Comparison of ENCODE assay signal across 15 cellular contexts in genomic region chr16:69182730-69183416, GRCh38. TPM values are rescaled to one million over a fixed set of nuclear protein-coding genes. Genes with fewer than 3 reads are reported as not detected.
DNase-seq lines count a peak whose midpoint lies in the region; ATAC-seq and TF ChIP-seq lines count a peak whose summit lies in the region.
"Had no signal": no experiment of that assay in that cellular context is flagged by ENCODE, and none has a peak within 500 bp of the region (broad histone marks: within the 10 kb centered on the region; RNA-seq: fewer than 3 reads in every experiment).

No MANE protein-coding gene starts in this region.

- H3K79me2 ChIP-seq in Loucy (ENCODE audit: insufficient read depth, low read length), result no peaks in the 10 kb centered on the region

- H3K4me2 ChIP-seq in BLaER1 treated with 17β-estradiol and CSF1 and Interleukin-3, amounts not matched to agents 10 nM and 100 nM, result peak overlapping the region in 9 of 11 experiments; percentile 2 to 77 (median 64); a peak in 16 of 22 replicates
- H3K4me2 ChIP-seq in Loucy (ENCODE audit: low read depth, low read length, poor library complexity, severe bottlenecking), result peak overlapping the region; percentile 47

- no peaks in the 10 kb centered on the region for H3K9me2 ChIP-seq in Loucy (replicated peaks; ENCODE audit: low read depth, low read length)

- no peak overlapping the region for H3K27ac ChIP-seq in BLaER1 treated with 17β-estradiol and CSF1 and Interleukin-3, amounts not matched to agents 10 nM and 100 nM
- peak overlapping the region; percentile 89 for H3K27ac ChIP-seq in RWPE1
- H3K27ac ChIP-seq: foreskin keratinocyte, GM23248 had no signal

- no peak for ATAC-seq in GM21390 (IDR thresholded peaks at IDR 0.05; ENCODE audit: unreplicated experiment)
- ATAC-seq: stimulated activated naive B cell treated with anti-CD40 and anti-IgM and Interleukin-4, amounts not matched to agents 10 μg/mL and 1 μg/mL and 100 μg/mL, for 72 hours had no signal

- no peaks in the 10 kb centered on the region for H3K27me3 ChIP-seq in BLaER1 treated with 17β-estradiol and CSF1 and Interleukin-3, amounts not matched to agents 10 nM and 100 nM
- H3K27me3 ChIP-seq in Loucy (ENCODE audit: insufficient read depth, low read length, poor library complexity, severe bottlenecking) (no peaks in the 10 kb centered on the region), Caco-2 (replicated peaks; ENCODE audit: control insufficient read depth, insufficient read depth, low read length) (no peaks in the 10 kb centered on the region)
- H3K27me3 ChIP-seq: foreskin keratinocyte had no signal

- no peak for TF ChIP-seq CTCF in Loucy (conservative IDR thresholded peaks at IDR 0.05; ENCODE audit: low read length)
- TF ChIP-seq CTCF in RWPE1 (conservative IDR thresholded peaks at IDR 0.05; ENCODE audit: low read depth), result no peak
- no peak for TF ChIP-seq CTCF in Caco-2 (IDR thresholded peaks at IDR 0.05; ENCODE audit: insufficient read depth in 1 of 2, low read depth in 1 of 2, low read length in 1 of 2, severe bottlenecking in 1 of 2, unreplicated experiment in 1 of 2)

- intact Hi-C loops in Caco-2 (cut with micrococcal nuclease; ENCODE audit: unreplicated experiment), result loop anchor here (10.0 kb wide), 1 partner anchor 102 kb away; no protein-coding TSS in a partner anchor

- H3K36me3 ChIP-seq in BLaER1 treated with 17β-estradiol and CSF1 and Interleukin-3, amounts not matched to agents 10 nM and 100 nM, result peaks cover 0 to 8% (median 0%) of the 10 kb centered on the region in 11 experiments; a peak in 2 of 22 replicates
- H3K36me3 ChIP-seq in Loucy (ENCODE audit: insufficient read depth, low read length), result no peaks in the 10 kb centered on the region
- no peaks in the 10 kb centered on the region for H3K36me3 ChIP-seq in Caco-2 (ENCODE audit: control insufficient read depth, insufficient read depth, low read length)

- DNase-seq in RWPE1 (ENCODE audit: low spot score) (no peak), left kidney (ENCODE audit: low read depth, low spot score) (peak; percentile 23), Caco-2 (no peak), iPS-NIHi11 (ENCODE audit: low spot score) (no peak)
- DNase-seq in activated CD4-positive, alpha-beta T cell treated with anti-CD3 and anti-CD28 coated beads, Interleukin-2, amount 50 U/mL, for 1 hour, result no peak
- DNase-seq: anterior cingulate cortex; GM23248; Karpas-422; retina; stimulated activated CD4-positive, alpha-beta T cell treated with anti-CD3 and anti-CD28 coated beads, Interleukin-2, amount 100 ng/mL, for 48 hours; stimulated activated naive B cell treated with anti-CD40 and anti-IgM and Interleukin-4, amounts not matched to agents 10 μg/mL and 1 μg/mL and 100 μg/mL, for 72 hours had no signal

- H3K4me3 ChIP-seq in BLaER1 treated with 17β-estradiol and CSF1 and Interleukin-3, amounts not matched to agents 10 nM and 100 nM, result no peak overlapping the region
- H3K4me3 ChIP-seq in Loucy (ENCODE audit: low read length, poor library complexity, severe bottlenecking), result no peak overlapping the region
- no peak overlapping the region for H3K4me3 ChIP-seq in Caco-2 (ENCODE audit: low read depth, low read length)
- H3K4me3 ChIP-seq: GM23248 had no signal

- H3K4me1 ChIP-seq in BLaER1 treated with 17β-estradiol and CSF1 and Interleukin-3, amounts not matched to agents 10 nM and 100 nM, result peaks cover 16 to 47% (median 41%) of the 10 kb centered on the region in 10 experiments
- H3K4me1 ChIP-seq in Loucy (ENCODE audit: insufficient read depth, low read length, poor library complexity, severe bottlenecking) (peaks cover 18% of the 10 kb centered on the region), Caco-2 (peaks cover 8% of the 10 kb centered on the region; the same call in 1 of the 2 replicates)

- H3K36me3 Mint-ChIP-seq in Caco-2 (ENCODE audit: insufficient read depth, unreplicated experiment), result peaks cover 15% of the 10 kb centered on the region

- H4K20me1 ChIP-seq in BLaER1 treated with 17β-estradiol and CSF1 and Interleukin-3, amounts not matched to agents 10 nM and 100 nM, result peaks cover 0 to 22% (median 5%) of the 10 kb centered on the region in 11 experiments; a peak in 6 of 22 replicates
- H4K20me1 ChIP-seq in Loucy (ENCODE audit: insufficient read depth, low read length, poor library complexity, severe bottlenecking), result no peaks in the 10 kb centered on the region

- H2AFZ ChIP-seq in Loucy (ENCODE audit: low read length), result no peak overlapping the region
- H2AFZ ChIP-seq: GM23248 had no signal

- no TSS peak for BruUV-seq in Caco-2 (replicated peaks; lab: Mats Ljungman, UMichigan)

- 0 out of 22 replicates have a peak overlapping the region, but pooled peaks of 1 of the 11 experiments have one; percentile 16 for H3K9ac ChIP-seq in BLaER1 treated with 17β-estradiol and CSF1 and Interleukin-3, amounts not matched to agents 10 nM and 100 nM
- H3K9ac ChIP-seq in Loucy (ENCODE audit: low read depth, low read length, poor library complexity, severe bottlenecking), result no peak overlapping the region
- H3K9ac ChIP-seq: GM23248 had no signal

- no peaks in the 10 kb centered on the region for H3K9me3 ChIP-seq in BLaER1 treated with 17β-estradiol and CSF1 and Interleukin-3, amounts not matched to agents 10 nM and 100 nM (replicated peaks in 1 of 11)
- no peaks in the 10 kb centered on the region for H3K9me3 ChIP-seq in Loucy (ENCODE audit: insufficient read depth, low read depth, low read length)
- H3K9me3 ChIP-seq in Caco-2, result no peaks in the 10 kb centered on the region

- H3F3A ChIP-seq in Loucy (ENCODE audit: low read depth), result peaks cover 11% of the 10 kb centered on the region; the same call in 1 of the 2 replicates

- no peak overlapping the region for H3K4me3 Mint-ChIP-seq in Caco-2 (ENCODE audit: unreplicated experiment)
- H3K4me3 Mint-ChIP-seq: stimulated activated naive B cell treated with anti-CD40 and anti-IgM and Interleukin-4, amounts not matched to agents 10 μg/mL and 1 μg/mL and 100 μg/mL, for 72 hours had no signal

- H3K9me3 Mint-ChIP-seq in Caco-2 (ENCODE audit: unreplicated experiment), result no peaks in the 10 kb centered on the region
- H3K9me3 Mint-ChIP-seq: stimulated activated naive B cell treated with anti-CD40 and anti-IgM and Interleukin-4, amounts not matched to agents 10 μg/mL and 1 μg/mL and 100 μg/mL, for 72 hours had no signal

- no peaks in the 10 kb centered on the region for H3K4me1 Mint-ChIP-seq in Caco-2 (ENCODE audit: low read depth, unreplicated experiment)

- POLR2A ChIA-PET in RWPE1 (lab: Yijun Ruan, JAX; ENCODE audit: low non-redundant PET) (no interaction called here), Caco-2 (lab: Charles Lee) (no interaction called here)

- H3K27me3 Mint-ChIP-seq in Caco-2 (ENCODE audit: insufficient read depth, unreplicated experiment), result no peaks in the 10 kb centered on the region
- H3K27me3 Mint-ChIP-seq: stimulated activated naive B cell treated with anti-CD40 and anti-IgM and Interleukin-4, amounts not matched to agents 10 μg/mL and 1 μg/mL and 100 μg/mL, for 72 hours had no signal

- CTCF ChIA-PET in RWPE1 (lab: Yijun Ruan, JAX) (interaction anchor here (0.7 kb wide), 1 partner anchor 20 kb away, joined by 3 read pairs; no protein-coding TSS in a partner anchor), Caco-2 (lab: Charles Lee) (no interaction called here)

- H3K27ac Mint-ChIP-seq in Caco-2 (ENCODE audit: unreplicated experiment), result no peak overlapping the region
- H3K27ac Mint-ChIP-seq: stimulated activated naive B cell treated with anti-CD40 and anti-IgM and Interleukin-4, amounts not matched to agents 10 μg/mL and 1 μg/mL and 100 μg/mL, for 72 hours had no signal

RNA-seq across cellular contexts. Expression of gene SNTB2, which starts 4.1 kb away (rescaled TPM):
- total RNA-seq in Caco-2 (2022), result 50.6 and 51.8 TPM in 2 replicates

RNA-seq across cellular contexts. Expression of gene UTP4, which starts 50.4 kb away (rescaled TPM):
- total RNA-seq in Caco-2 (2022), result 124 and 126 TPM in 2 replicates

RNA-seq across cellular contexts. Expression of gene CHTF8, which starts 50.5 kb away (rescaled TPM):
- 119 and 124 TPM in 2 replicates for total RNA-seq in Caco-2 (2022)
